In genomic region chr16:83723244-83723643, GRCh38 we compare ENCODE assay signal across 14 cellular contexts.
DNase-seq lines count a peak whose midpoint lies in the region; ATAC-seq lines count a peak whose summit lies in the region.
"Had no signal": no experiment of that assay in that cellular context is flagged by ENCODE, and none has a peak within 500 bp of the region (broad histone marks: within the 10 kb centered on the region; RNA-seq: fewer than 3 reads in every experiment).

No MANE protein-coding gene starts in this region.

- peaks cover 0 to 28% (median 8%) of the 10 kb centered on the region in 5 donors for H3K27me3 Mint-ChIP-seq in naive thymus-derived CD4-positive, alpha-beta T cell

- H3K4me1 Mint-ChIP-seq in naive thymus-derived CD4-positive, alpha-beta T cell, result peaks cover 0 to 8% (median 0%) of the 10 kb centered on the region in 7 donors
- H3K4me1 Mint-ChIP-seq: CD4-positive, alpha-beta memory T cell had no signal

- peaks cover 0 to 11% (median under 1%) of the 10 kb centered on the region in 11 donors for H3K9me3 Mint-ChIP-seq in naive thymus-derived CD4-positive, alpha-beta T cell
- H3K9me3 Mint-ChIP-seq: GM23338 had no signal

- intact Hi-C loops in naive thymus-derived CD4-positive, alpha-beta T cell (cut with micrococcal nuclease), result no loop called here

- no peak overlapping the region for H3K27ac Mint-ChIP-seq in naive thymus-derived CD4-positive, alpha-beta T cell
- H3K27ac Mint-ChIP-seq: CD4-positive, alpha-beta memory T cell; GM23338 had no signal

- no peaks in the 10 kb centered on the region for H3K36me3 Mint-ChIP-seq in naive thymus-derived CD4-positive, alpha-beta T cell
- H3K36me3 Mint-ChIP-seq: CD14-positive monocyte; CD4-positive, alpha-beta memory T cell had no signal

- POLR2A ChIA-PET in naive thymus-derived CD4-positive, alpha-beta T cell (lab: Charles Lee), result no interaction called here

- H3K4me3 ChIP-seq in naive thymus-derived CD4-positive, alpha-beta T cell (ENCODE audit: low read length), result no peak overlapping the region
- H3K4me3 ChIP-seq: BLaER1, GM23338 had no signal

- no peaks in the 10 kb centered on the region for H3K36me3 ChIP-seq in naive thymus-derived CD4-positive, alpha-beta T cell (ENCODE audit: control insufficient read depth in 2 of 3, insufficient read depth in 3 of 3, low read length in 3 of 3)
- H3K36me3 ChIP-seq: BLaER1 had no signal

- no peaks in the 10 kb centered on the region for H3K4me1 ChIP-seq in naive thymus-derived CD4-positive, alpha-beta T cell (ENCODE audit: control insufficient read depth in 2 of 2, insufficient read depth in 2 of 2, low read length in 2 of 2)
- H3K4me1 ChIP-seq: BLaER1 had no signal

- H3K4me3 Mint-ChIP-seq in naive thymus-derived CD4-positive, alpha-beta T cell, result no peak overlapping the region
- H3K4me3 Mint-ChIP-seq: CD14-positive monocyte; CD4-positive, alpha-beta memory T cell; GM23338 had no signal

- H3K27ac ChIP-seq in naive thymus-derived CD4-positive, alpha-beta T cell (ENCODE audit: low read depth, low read length), result no peak overlapping the region
- H3K27ac ChIP-seq: BLaER1 had no signal

- H3K9me3 ChIP-seq in naive thymus-derived CD4-positive, alpha-beta T cell (ENCODE audit: control insufficient read depth in 2 of 3, low read length in 3 of 3), result no peaks in the 10 kb centered on the region
- H3K9me3 ChIP-seq: BLaER1 had no signal

- CTCF ChIA-PET in naive thymus-derived CD4-positive, alpha-beta T cell (lab: Charles Lee), result no interaction called here

- ATAC-seq in naive thymus-derived CD4-positive, alpha-beta T cell, result no peak
- ATAC-seq: GM23338 had no signal

- peaks cover 0 to 4% of the 10 kb centered on the region in 2 donors for H3K27me3 ChIP-seq in naive thymus-derived CD4-positive, alpha-beta T cell (ENCODE audit: control insufficient read depth in 2 of 2, insufficient read depth in 2 of 2, low read length in 2 of 2)
- H3K27me3 ChIP-seq: BLaER1 had no signal

- DNase-seq in AG20443 (ENCODE audit: low spot score) (peak; percentile 40), RPMI7951 (ENCODE audit: low read depth) (peak; percentile 28), glomerular visceral epithelial cell (ENCODE audit: extremely low spot score) (peak; percentile 43), germinal center (ENCODE audit: low spot score) (no peak)
- DNase-seq in naive thymus-derived CD4-positive, alpha-beta T cell, result no peak
- DNase-seq in activated effector memory CD4-positive, alpha-beta T cell treated with anti-CD3 and anti-CD28 coated beads, Interleukin-2, amount 50 U/mL, for 16 hours, result no peak
- no peak for DNase-seq in activated CD4-positive, alpha-beta T cell treated with anti-CD3 and anti-CD28 coated beads for 4 hours
- DNase-seq: Calu3; CD4-positive, alpha-beta memory T cell; DMS79 treated with DMSO at 0.1 percent for 48 hours; HCEC 1CT had no signal

Comparison
In these comparisons a context has a peak if more than half of its experiments do, and no peak if none do; other contexts are left out.
1. DNase-seq: peak in AG20443 (single experiment), RPMI7951 (single experiment) and glomerular visceral epithelial cell (single experiment); none in germinal center (single experiment), naive thymus-derived CD4-positive, alpha-beta T cell (0 of 9), activated effector memory CD4-positive, alpha-beta T cell treated with anti-CD3 and anti-CD28 coated beads, Interleukin-2, amount 50 U/mL, for 16 hours (single experiment) and activated CD4-positive, alpha-beta T cell treated with anti-CD3 and anti-CD28 coated beads for 4 hours (0 of 2).